ENCODE assay signal across 23 cellular contexts in genomic region chr4:84915396-84915780, GRCh38. TPM values are rescaled to one million over a fixed set of nuclear protein-coding genes. Genes with fewer than 3 reads are reported as not detected.
DNase-seq lines count a peak whose midpoint lies in the region; ATAC-seq and TF ChIP-seq lines count a peak whose summit lies in the region.
"Had no signal": no experiment of that assay in that cellular context is flagged by ENCODE, and none has a peak within 500 bp of the region (broad histone marks: within the 10 kb centered on the region; RNA-seq: fewer than 3 reads in every experiment).

No MANE protein-coding gene starts in this region.

- no peak overlapping the region for H2BK12ac ChIP-seq in H9 (ENCODE audit: insufficient read length, low read depth, low read length)

- no peak overlapping the region for H3K4ac ChIP-seq in H9 (ENCODE audit: low read depth, low read length)

- H3K27ac ChIP-seq in gastrocnemius medialis = peak overlapping the region; percentile 1 to 19 (median 2)
- H3K27ac ChIP-seq in H9 (ENCODE audit: insufficient read length, low read depth, low read length) = no peak overlapping the region
- H3K27ac ChIP-seq: cardiac muscle cell, hepatocyte, RWPE1 had no signal

- no peak for TF ChIP-seq POLR2A in gastrocnemius medialis (IDR thresholded peaks at IDR 0.05)

- no peaks in the 10 kb centered on the region for H3K27me3 ChIP-seq in BJ (ENCODE audit: control insufficient read depth, insufficient read depth, low read length)
- no peaks in the 10 kb centered on the region for H3K27me3 ChIP-seq in gastrocnemius medialis
- H3K27me3 ChIP-seq in H9 (ENCODE audit: insufficient read depth, low read length) = no peaks in the 10 kb centered on the region
- H3K27me3 ChIP-seq: cardiac muscle cell, hepatocyte had no signal

- H3K27ac Mint-ChIP-seq in WTC11 = 0 out of 2 replicates have a peak overlapping the region, but pooled peaks have one; percentile 80
- H3K27ac Mint-ChIP-seq in H9 = no peak overlapping the region
- H3K27ac Mint-ChIP-seq: activated naive CD4-positive, alpha-beta T cell treated with anti-CD3 and anti-CD28 coated beads, Interleukin-2, amount 50 U/mL, for 24 hours; activated T-cell treated with anti-CD3 and anti-CD28 coated beads, Interleukin-2, amount 50 U/mL, for 24 hours; effector memory CD8-positive, alpha-beta T cell had no signal

- H3K4me2 ChIP-seq in H9 (ENCODE audit: insufficient read depth, insufficient read length, low read length) = no peak overlapping the region
- H3K4me2 ChIP-seq: hepatocyte had no signal

- POLR2A ChIA-PET in BJ (lab: Charles Lee) (no interaction called here), WTC11 (lab: Charles Lee) (no interaction called here)

- H3K36me3 ChIP-seq in BJ (ENCODE audit: control insufficient read depth, insufficient read depth, low read length) = no peaks in the 10 kb centered on the region
- H3K36me3 ChIP-seq in gastrocnemius medialis = no peaks in the 10 kb centered on the region
- H3K36me3 ChIP-seq: cardiac muscle cell had no signal

- no peak overlapping the region for H3K9ac ChIP-seq in H9 (ENCODE audit: extremely low read depth, insufficient read length, low read length)

- H4K91ac ChIP-seq in H9 (ENCODE audit: insufficient read length, low read depth, low read length) = no peak overlapping the region

- H4K8ac ChIP-seq in H9 (replicated peaks; ENCODE audit: insufficient read length, low read depth, low read length) = no peak overlapping the region

- H3K18ac ChIP-seq in H9 (ENCODE audit: insufficient read length, low read depth, low read length) = no peak overlapping the region

- no peak overlapping the region for H3T11ph ChIP-seq in H9 (ENCODE audit: low read length)

- in situ Hi-C loops in gastrocnemius medialis (cut with MboI; ENCODE audit: low sequenced_read_pairs in 4 of 4) = no loop called here

- intact Hi-C loops in gastrocnemius medialis (cut with DNase I; ENCODE audit: low total_unique reads) = loop anchor here (5.0 kb wide), 1 partner anchor 52 kb away; the partner anchor contains the start of gene WDFY3

- ATAC-seq in WTC11 (no peak), gastrocnemius medialis (no peak)
- ATAC-seq: effector memory CD8-positive, alpha-beta T cell had no signal

- H3K4me1 Mint-ChIP-seq in WTC11 (peaks cover 34% of the 10 kb centered on the region), H9 (peaks cover 13 to 16% of the 10 kb centered on the region in 2 experiments)
- H3K4me1 Mint-ChIP-seq: activated naive CD4-positive, alpha-beta T cell treated with anti-CD3 and anti-CD28 coated beads, Interleukin-2, amount 50 U/mL, for 24 hours had no signal

- H3K79me1 ChIP-seq in H9 (ENCODE audit: insufficient read depth, low read depth, low read length, poor library complexity, severe bottlenecking) = no peaks in the 10 kb centered on the region

- H2AK5ac ChIP-seq in H9 (ENCODE audit: insufficient read length, low read length) = no peak overlapping the region

- H2AFZ ChIP-seq in H9 (ENCODE audit: low read length) = no peak overlapping the region
- H2AFZ ChIP-seq: hepatocyte had no signal

- no peak overlapping the region for H2BK15ac ChIP-seq in H9 (ENCODE audit: low read depth, low read length)

- H3K4me1 ChIP-seq in gastrocnemius medialis (peaks cover 45 to 51% of the 10 kb centered on the region in 2 donors), H9 (ENCODE audit: insufficient read depth, low read length) (peaks cover 4% of the 10 kb centered on the region)

- no peak overlapping the region for H2BK120ac ChIP-seq in H9 (ENCODE audit: low read depth, low read length, poor library complexity, severe bottlenecking)

- H3K27me3 Mint-ChIP-seq in WTC11 (ENCODE audit: low read depth) (no peaks in the 10 kb centered on the region), H9 (ENCODE audit: low read depth) (no peaks in the 10 kb centered on the region)
- H3K27me3 Mint-ChIP-seq: activated naive CD4-positive, alpha-beta T cell treated with anti-CD3 and anti-CD28 coated beads, Interleukin-2, amount 50 U/mL, for 24 hours; activated T-cell treated with anti-CD3 and anti-CD28 coated beads, Interleukin-2, amount 50 U/mL, for 24 hours; effector memory CD8-positive, alpha-beta T cell had no signal

- TF ChIP-seq CTCF in BJ (IDR thresholded peaks at IDR 0.05; ENCODE audit: insufficient read depth, low read depth, low read length) (no peak), WTC11 (IDR thresholded peaks at IDR 0.05) (no peak), gastrocnemius medialis (IDR thresholded peaks at IDR 0.05 in 4 of 5, conservative IDR thresholded peaks at IDR 0.05 in 1 of 5) (no peak), H9 (conservative IDR thresholded peaks at IDR 0.05) (no peak)

- H3K9me3 Mint-ChIP-seq in WTC11 (peaks cover 24% of the 10 kb centered on the region), H9 (no peaks in the 10 kb centered on the region; a peak in 1 of 5 replicates)
- H3K9me3 Mint-ChIP-seq: activated T-cell treated with anti-CD3 and anti-CD28 coated beads, Interleukin-2, amount 50 U/mL, for 24 hours had no signal

- no peak overlapping the region for H3K23ac ChIP-seq in H9 (ENCODE audit: insufficient read length, low read depth, low read length)

- H2BK20ac ChIP-seq in H9 (ENCODE audit: low read depth, low read length, poor library complexity, severe bottlenecking) = no peak overlapping the region

- peak; percentile 17 for DNase-seq in BJ (ENCODE audit: low read depth)
- DNase-seq in WTC11 (ENCODE audit: low spot score) = no peak
- peak; percentile 45 for DNase-seq in fibroblast of peridontal ligament (ENCODE audit: extremely low read depth)
- no peak for DNase-seq in gastrocnemius medialis
- DNase-seq in MV-4-11 (lab: John Stamatoyannopoulos, UW) = no peak
- no peak for DNase-seq in H9
- DNase-seq in NCI-H345 (lab: John Stamatoyannopoulos, UW) = no peak
- DNase-seq in activated T-cell treated with anti-CD3 and anti-CD28 coated beads for 4 hours = no peak
- DNase-seq: activated CD4-positive, alpha-beta T cell treated with anti-CD3 and anti-CD28 coated beads, Interleukin-2, amount 50 U/mL, for 4 hours; activated T-cell treated with anti-CD3 and anti-CD28 coated beads, Interleukin-2, amount 50 U/mL, for 24 hours; COR-L47; effector memory CD8-positive, alpha-beta T cell; GOT3; MM.1S; NCI-H2029; NCI-H446 treated with DMSO at 0.1 percent for 48 hours; stimulated activated CD4-positive, alpha-beta T cell treated with anti-CD3 and anti-CD28 coated beads, Interleukin-15, amount 100 ng/mL, for 24 hours; stimulated activated naive CD4-positive, alpha-beta T cell had no signal

- CTCF ChIA-PET in BJ (lab: Yijun Ruan, JAX) = no interaction called here
- CTCF ChIA-PET in WTC11 (lab: Charles Lee) = no interaction called here

- H3K79me2 ChIP-seq in H9 (ENCODE audit: insufficient read depth, low read length) = peaks cover 2% of the 10 kb centered on the region; the same call in 1 of the 2 replicates

- H3K36me3 Mint-ChIP-seq in WTC11 = peaks cover 34% of the 10 kb centered on the region
- peaks cover 23 to 33% (median 23%) of the 10 kb centered on the region in 3 experiments for H3K36me3 Mint-ChIP-seq in H9 (ENCODE audit: insufficient read depth in 1 of 3, low read depth in 3 of 3)
- H3K36me3 Mint-ChIP-seq: activated naive CD4-positive, alpha-beta T cell treated with anti-CD3 and anti-CD28 coated beads, Interleukin-2, amount 50 U/mL, for 24 hours had no signal

- H3K23me2 ChIP-seq in H9 (ENCODE audit: insufficient read length, low read depth, low read length, poor library complexity, severe bottlenecking) = no peaks in the 10 kb centered on the region

- no peaks in the 10 kb centered on the region for H3K9me3 ChIP-seq in gastrocnemius medialis
- no peaks in the 10 kb centered on the region for H3K9me3 ChIP-seq in H9 (ENCODE audit: control insufficient read depth, low read depth, low read length)

- no peak overlapping the region for H2BK5ac ChIP-seq in H9 (ENCODE audit: insufficient read length, low read length)

- H3K56ac ChIP-seq in H9 (ENCODE audit: insufficient read length, low read depth, low read length) = no peak overlapping the region

- no peak overlapping the region for H3K14ac ChIP-seq in H9 (ENCODE audit: insufficient read depth, low read length)

- no peak overlapping the region for H4K5ac ChIP-seq in H9 (ENCODE audit: insufficient read length, low read depth, low read length)

- H3K4me3 Mint-ChIP-seq in WTC11 (no peak overlapping the region), H9 (no peak overlapping the region)
- H3K4me3 Mint-ChIP-seq: activated naive CD4-positive, alpha-beta T cell treated with anti-CD3 and anti-CD28 coated beads, Interleukin-2, amount 50 U/mL, for 24 hours; activated T-cell treated with anti-CD3 and anti-CD28 coated beads, Interleukin-2, amount 50 U/mL, for 24 hours; effector memory CD8-positive, alpha-beta T cell; neural crest cell had no signal

- H4K20me1 ChIP-seq in H9 (ENCODE audit: control insufficient read depth, insufficient read depth, insufficient read length) = no peaks in the 10 kb centered on the region

- H3K4me3 ChIP-seq in BJ (ENCODE audit: low read depth, low read length) = no peak overlapping the region
- H3K4me3 ChIP-seq in gastrocnemius medialis = no peak overlapping the region
- H3K4me3 ChIP-seq: cardiac muscle cell, hepatocyte had no signal

TF ChIP-seq in WTC11, 78 proteins besides CTCF, POLR2A, EP300 and RAD21:
- TF ChIP-seq STAT6 (CRISPR knock-in tag; conservative IDR thresholded peaks at IDR 0.05; ENCODE audit: low read depth) = no peak

RNA-seq across cellular contexts. Expression of gene WDFY3, which starts 51.1 kb away (rescaled TPM):
- polyA plus RNA-seq in BJ (2011; rRNA removed) = 28.8 and 36.4 TPM in 2 replicates
- 86.0 and 125 TPM in 2 replicates for polyA minus RNA-seq in BJ (2011; rRNA and poly(A)+ RNA removed)
- total RNA-seq in WTC11 (2021) (62.0 to 77.2 TPM (median 71.4 TPM) in 3 replicates), gastrocnemius medialis (10 to 100 TPM; 28.3 to 65.9 (median 36.4) TPM), H9 (2021) (54.6 and 56.7 TPM in 2 replicates)

Comparison
In these comparisons a context has a peak if more than half of its experiments do, and no peak if none do; other contexts are left out.
1. DNase-seq: peak in BJ (single experiment) and fibroblast of peridontal ligament (single experiment); none in WTC11 (single experiment), gastrocnemius medialis (0 of 2), MV-4-11 (single experiment), H9 (single experiment), NCI-H345 (single experiment) and activated T-cell treated with anti-CD3 and anti-CD28 coated beads for 4 hours (single experiment).